ENCODE assay signal across 22 cellular contexts in genomic region chr10:132094581-132095234, GRCh38. TPM values are rescaled to one million over a fixed set of nuclear protein-coding genes. Genes with fewer than 3 reads are reported as not detected.
DNase-seq lines count a peak whose midpoint lies in the region; ATAC-seq and TF ChIP-seq lines count a peak whose summit lies in the region.
"Had no signal": no experiment of that assay in that cellular context is flagged by ENCODE, and none has a peak within 500 bp of the region (broad histone marks: within the 10 kb centered on the region; RNA-seq: fewer than 3 reads in every experiment).

No MANE protein-coding gene starts in this region.

- CTCF ChIA-PET in PC-9 (lab: Charles Lee) (no interaction called here), HEK293T (lab: Yijun Ruan, JAX) (no interaction called here)

- DNase-seq in DMS53 treated with DMSO at 0.1 percent for 48 hours (lab: John Stamatoyannopoulos, UW; ENCODE audit: unreplicated experiment) (peak; percentile 51), PC-9 (peak; percentile 78 to 82), kidney tubule cell (ENCODE audit: low spot score) (peak; percentile 65), NCI-H524 (lab: John Stamatoyannopoulos, UW) (no peak), HEK293T (ENCODE audit: extremely low spot score) (no peak), mesenchymal stem cell (no peak)
- DNase-seq: activated CD4-positive, alpha-beta T cell treated with anti-CD3 and anti-CD28 coated beads for 1 hour; activated naive CD4-positive, alpha-beta T cell treated with Interleukin-2 at 50 U/mL for 16 hours; gastrocnemius medialis; Kasumi-1; lower lobe of right lung; naive B cell; NCI-H1436; spleen; T1000; tibial artery had no signal

- no peak overlapping the region for H2BK12ac ChIP-seq in mesenchymal stem cell (ENCODE audit: low read length in 2 of 2)

- H2BK120ac ChIP-seq in mesenchymal stem cell (ENCODE audit: low read depth, low read length) = no peak overlapping the region

- POLR2A ChIA-PET in PC-9 (lab: Charles Lee; ENCODE audit: unreplicated experiment) = interaction anchor here (0.6 to 1.2 kb wide), 3 partner anchors 14 to 98 kb away, joined by 3 to 8 read pairs (median 4); partner anchors contain the start of gene JAKMIP3
- POLR2A ChIA-PET in HEK293T (lab: Yijun Ruan, JAX) = no interaction called here

- H3K4me3 ChIP-seq in BLaER1 treated with 17β-estradiol and CSF1 and Interleukin-3, amounts not matched to agents 10 nM and 100 nM = no peak overlapping the region
- H3K4me3 ChIP-seq in PC-9 (peak overlapping the region; percentile 24; the same call in 1 of the 2 replicates), mesenchymal stem cell (ENCODE audit: insufficient read depth in 1 of 2, low read depth in 1 of 2, low read length in 2 of 2) (no peak overlapping the region)
- H3K4me3 ChIP-seq: gastrocnemius medialis, HAP-1, lower lobe of right lung, prostate gland, spleen, tibial artery had no signal

- peak overlapping the region in 5 of 11 experiments; percentile 56 to 79 (median 66); a peak in 10 of 22 replicates for H3K27ac ChIP-seq in BLaER1 treated with 17β-estradiol and CSF1 and Interleukin-3, amounts not matched to agents 10 nM and 100 nM
- H3K27ac ChIP-seq in PC-9 (peak overlapping the region; percentile 92), mesenchymal stem cell (ENCODE audit: low read length, poor library complexity, severe bottlenecking) (no peak overlapping the region)
- H3K27ac ChIP-seq: gastrocnemius medialis, lower lobe of right lung, prostate gland, spleen, tibial artery had no signal

- peaks cover 0 to 10% (median 0%) of the 10 kb centered on the region in 11 experiments; a peak in 6 of 22 replicates for H3K27me3 ChIP-seq in BLaER1 treated with 17β-estradiol and CSF1 and Interleukin-3, amounts not matched to agents 10 nM and 100 nM
- H3K27me3 ChIP-seq in PC-9 (ENCODE audit: insufficient read depth, low read depth) (no peaks in the 10 kb centered on the region), mesenchymal stem cell (ENCODE audit: control insufficient read depth in 1 of 2, insufficient read depth in 1 of 2, low read length in 2 of 2) (peaks cover 4 to 27% of the 10 kb centered on the region in 2 experiments)
- H3K27me3 ChIP-seq: gastrocnemius medialis had no signal

- H2AK5ac ChIP-seq in mesenchymal stem cell (ENCODE audit: low read length, severe bottlenecking) = no peak overlapping the region

- BruUV-seq in PC-9 (replicated peaks; lab: Mats Ljungman, UMichigan) = TSS peak; percentile 76

- no peak overlapping the region for H4K91ac ChIP-seq in mesenchymal stem cell (ENCODE audit: low read length)

- ATAC-seq in esophagus mucosa = no peak
- ATAC-seq: gastrocnemius medialis; lower lobe of right lung; stimulated activated effector memory CD8-positive, alpha-beta T cell treated with anti-CD3 and anti-CD28 coated beads, Interleukin-12 subunit alpha, Interleukin-12 subunit beta, amount 100 ng/mL, for 72 hours had no signal

- peaks cover 0 to 4% (median 0%) of the 10 kb centered on the region in 11 experiments; a peak in 4 of 22 replicates for H4K20me1 ChIP-seq in BLaER1 treated with 17β-estradiol and CSF1 and Interleukin-3, amounts not matched to agents 10 nM and 100 nM
- no peaks in the 10 kb centered on the region for H4K20me1 ChIP-seq in PC-9 (ENCODE audit: insufficient read depth)

- H3K4me2 ChIP-seq in BLaER1 treated with 17β-estradiol and CSF1 and Interleukin-3, amounts not matched to agents 10 nM and 100 nM = peak overlapping the region in 10 of 11 experiments; percentile 11 to 89 (median 79); a peak in 18 of 22 replicates
- H3K4me2 ChIP-seq in PC-9 = peak overlapping the region; percentile 76
- no peak overlapping the region for H3K4me2 ChIP-seq in mesenchymal stem cell (ENCODE audit: low read length, poor library complexity, severe bottlenecking)

- 74% methylated on average over 9 of the region's 9 CpGs for WGBS in mesenchymal stem cell

- peaks cover 32 to 68% (median 58%) of the 10 kb centered on the region in 10 experiments for H3K4me1 ChIP-seq in BLaER1 treated with 17β-estradiol and CSF1 and Interleukin-3, amounts not matched to agents 10 nM and 100 nM
- peaks cover 37% of the 10 kb centered on the region for H3K4me1 ChIP-seq in PC-9 (replicated peaks; ENCODE audit: insufficient read depth)
- H3K4me1 ChIP-seq in mesenchymal stem cell (ENCODE audit: control insufficient read depth, insufficient read depth, low read depth, low read length) = no peaks in the 10 kb centered on the region
- H3K4me1 ChIP-seq: HAP-1, lower lobe of right lung, prostate gland, spleen, tibial artery had no signal

- peaks cover 0 to 13% (median 0%) of the 10 kb centered on the region in 11 experiments; a peak in 5 of 22 replicates for H3K9me3 ChIP-seq in BLaER1 treated with 17β-estradiol and CSF1 and Interleukin-3, amounts not matched to agents 10 nM and 100 nM (replicated peaks in 1 of 11)
- H3K9me3 ChIP-seq in PC-9 (ENCODE audit: insufficient read depth, low read depth) = no peaks in the 10 kb centered on the region
- no peaks in the 10 kb centered on the region for H3K9me3 ChIP-seq in mesenchymal stem cell (ENCODE audit: control insufficient read depth, low read length)
- H3K9me3 ChIP-seq: gastrocnemius medialis, HAP-1, lower lobe of right lung, prostate gland, tibial artery had no signal

- intact Hi-C loops in PC-9 (cut with micrococcal nuclease; ENCODE audit: unreplicated experiment) = loop anchor here (2.0 to 10.0 kb wide), 2 partner anchors 30 to 100 kb away; partner anchors contain the start of gene JAKMIP3

- no peak overlapping the region for H2BK15ac ChIP-seq in mesenchymal stem cell (ENCODE audit: low read depth, poor library complexity, severe bottlenecking)

- H4K8ac ChIP-seq in mesenchymal stem cell (ENCODE audit: low read length) = no peak overlapping the region

- H3K18ac ChIP-seq in mesenchymal stem cell (ENCODE audit: low read depth in 1 of 2, low read length in 2 of 2) = no peak overlapping the region

- no peak overlapping the region for H3K23ac ChIP-seq in mesenchymal stem cell (ENCODE audit: low read length in 2 of 2)

- no peak overlapping the region for H3K4ac ChIP-seq in mesenchymal stem cell (ENCODE audit: low read depth in 1 of 2, low read length in 2 of 2)

- H3K79me1 ChIP-seq in mesenchymal stem cell (replicated peaks; ENCODE audit: low read length, poor library complexity, severe bottlenecking) = no peaks in the 10 kb centered on the region

- no peak overlapping the region for H3K14ac ChIP-seq in mesenchymal stem cell (ENCODE audit: low read length in 2 of 2)

- 0 out of 22 replicates have a peak overlapping the region, but pooled peaks of 1 of the 11 experiments have one; percentile 11 for H3K9ac ChIP-seq in BLaER1 treated with 17β-estradiol and CSF1 and Interleukin-3, amounts not matched to agents 10 nM and 100 nM
- H3K9ac ChIP-seq in mesenchymal stem cell (ENCODE audit: low read length) = no peak overlapping the region

- no peak for TF ChIP-seq CTCF in PC-9 (conservative IDR thresholded peaks at IDR 0.05)

- no peaks in the 10 kb centered on the region for H3K9me2 ChIP-seq in PC-9 (ENCODE audit: insufficient read depth)

- no peak overlapping the region for H2BK5ac ChIP-seq in mesenchymal stem cell (ENCODE audit: low read depth, low read length, poor library complexity, severe bottlenecking)

- H3F3A ChIP-seq in PC-9 (ENCODE audit: insufficient read depth, low read depth) = peaks cover 34% of the 10 kb centered on the region

- H3K79me2 ChIP-seq in PC-9 (ENCODE audit: low read depth) = no peaks in the 10 kb centered on the region

- H3K36me3 ChIP-seq in BLaER1 treated with 17β-estradiol and CSF1 and Interleukin-3, amounts not matched to agents 10 nM and 100 nM = no peaks in the 10 kb centered on the region
- no peaks in the 10 kb centered on the region for H3K36me3 ChIP-seq in PC-9 (ENCODE audit: low read depth)
- no peaks in the 10 kb centered on the region for H3K36me3 ChIP-seq in mesenchymal stem cell (ENCODE audit: control insufficient read depth in 1 of 2, insufficient read depth in 2 of 2, low read depth in 1 of 2, low read length in 2 of 2)
- H3K36me3 ChIP-seq: gastrocnemius medialis, HAP-1, lower lobe of right lung, prostate gland, spleen, tibial artery had no signal

- H2AFZ ChIP-seq in PC-9 = peak overlapping the region; percentile 62; the same call in 1 of the 2 replicates
- H2AFZ ChIP-seq in mesenchymal stem cell (ENCODE audit: low read depth, low read length) = no peak overlapping the region

TF ChIP-seq in HEK293T, 16 proteins besides CTCF, POLR2A, EP300 and RAD21:
- TF ChIP-seq ELF4 (IDR thresholded peaks at IDR 0.05) (no peak), SP1 (IDR thresholded peaks at IDR 0.05) (no peak), NFRKB (IDR thresholded peaks at IDR 0.05) (no peak), ARNT (IDR thresholded peaks at IDR 0.05) (no peak), ZNF384 (IDR thresholded peaks at IDR 0.05) (no peak), TARDBP (IDR thresholded peaks at IDR 0.05) (no peak), FOXA1 (IDR thresholded peaks at IDR 0.05) (no peak), LEF1 (IDR thresholded peaks at IDR 0.05; ENCODE audit: borderline replicate concordance) (no peak), HDGF (IDR thresholded peaks at IDR 0.05; ENCODE audit: borderline replicate concordance) (no peak), CTBP1 (IDR thresholded peaks at IDR 0.05; ENCODE audit: borderline replicate concordance) (no peak), L3MBTL2 (conservative IDR thresholded peaks at IDR 0.05) (no peak), FOXK2 (IDR thresholded peaks at IDR 0.05) (no peak), SUZ12 (IDR thresholded peaks at IDR 0.05) (no peak)
TF ChIP-seq in HEK293T: peak in this region for 0.

RNA-seq across cellular contexts. Expression of gene JAKMIP3, which starts 29.0 kb away (rescaled TPM):
- total RNA-seq in PC-9 (2021) = 5.6 and 5.8 TPM in 2 replicates
- 0.04 TPM for total RNA-seq in esophagus mucosa
- 0.03 TPM for polyA plus RNA-seq in mesenchymal stem cell (2013, experiment 1 of 2)
- 0.05 TPM for polyA plus RNA-seq in mesenchymal stem cell (2013, experiment 2 of 2)
- total RNA-seq: endothelial cell of umbilical vein had no signal

Comparison
In these comparisons a context has a peak if more than half of its experiments do, and no peak if none do; other contexts are left out.
1. DNase-seq: peak in DMS53 treated with DMSO at 0.1 percent for 48 hours (single experiment), PC-9 (2 of 2) and kidney tubule cell (single experiment); none in NCI-H524 (0 of 2), HEK293T (single experiment) and mesenchymal stem cell (single experiment).